In genomic region chr17:10087333-10087732, GRCh38 we compare ENCODE assay signal across 16 cellular contexts.
DNase-seq lines count a peak whose midpoint lies in the region; ATAC-seq and TF ChIP-seq lines count a peak whose summit lies in the region.
"Had no signal": no experiment of that assay in that cellular context is flagged by ENCODE, and none has a peak within 500 bp of the region (broad histone marks: within the 10 kb centered on the region; RNA-seq: fewer than 3 reads in every experiment).

No MANE protein-coding gene starts in this region.

- no peak overlapping the region for H3K4me3 Mint-ChIP-seq in central memory CD8-positive, alpha-beta T cell
- H3K4me3 Mint-ChIP-seq: activated CD8-positive, alpha-beta T cell treated with anti-CD3 and anti-CD28 coated beads for 36 hours; activated T-helper 17 cell treated with anti-CD3 and anti-CD28 coated beads, Interleukin-2, amount 50 U/mL, for 72 hours; stimulated activated memory B cell treated with anti-CD40 and anti-IgM and Interleukin-4, amounts not matched to agents 10 μg/mL and 1 μg/mL and 100 μg/mL, for 72 hours had no signal

- peak overlapping the region; percentile 76 for H3K27ac Mint-ChIP-seq in central memory CD8-positive, alpha-beta T cell (ENCODE audit: low read depth)
- H3K27ac Mint-ChIP-seq: activated CD8-positive, alpha-beta T cell treated with anti-CD3 and anti-CD28 coated beads for 36 hours; activated T-helper 17 cell treated with anti-CD3 and anti-CD28 coated beads, Interleukin-2, amount 50 U/mL, for 72 hours; stimulated activated memory B cell treated with anti-CD40 and anti-IgM and Interleukin-4, amounts not matched to agents 10 μg/mL and 1 μg/mL and 100 μg/mL, for 72 hours had no signal

- 91 to 100% methylated on average over 1 to 3 of the region's 3 CpGs for WGBS in mesodermal cell (ENCODE audit: insufficient coverage in 2 of 2), 2 experiments

- H3F3A ChIP-seq in Loucy (ENCODE audit: low read depth), result no peaks in the 10 kb centered on the region

- no peaks in the 10 kb centered on the region for H3K27me3 ChIP-seq in Loucy (ENCODE audit: insufficient read depth, low read length, poor library complexity, severe bottlenecking)
- H3K27me3 ChIP-seq: adrenal gland, gastrocnemius medialis had no signal

- H3K79me2 ChIP-seq in Loucy (ENCODE audit: insufficient read depth, low read length), result peaks cover 92% of the 10 kb centered on the region

- H3K4me1 ChIP-seq in Loucy (ENCODE audit: insufficient read depth, low read length, poor library complexity, severe bottlenecking) (peaks cover 36% of the 10 kb centered on the region), mesodermal cell (ENCODE audit: control insufficient read depth, insufficient read depth, low read length, poor library complexity, severe bottlenecking) (peaks cover 55% of the 10 kb centered on the region)
- H3K4me1 ChIP-seq: gastrocnemius medialis, HAP-1 had no signal

- in situ Hi-C loops in GM13976 (cut with MboI; ENCODE audit: low sequenced_read_pairs, unreplicated experiment), result no loop called here

- no peak overlapping the region for H2AFZ ChIP-seq in Loucy (ENCODE audit: low read length)

- H3K36me3 ChIP-seq in Loucy (ENCODE audit: insufficient read depth, low read length), result peaks cover 8% of the 10 kb centered on the region; the same call in 1 of the 2 replicates
- no peaks in the 10 kb centered on the region for H3K36me3 ChIP-seq in mesodermal cell (ENCODE audit: control insufficient read depth, insufficient read depth, low read length)
- H3K36me3 ChIP-seq: adrenal gland, gastrocnemius medialis, HAP-1 had no signal

- H3K27ac ChIP-seq in mesodermal cell (ENCODE audit: low read depth, low read length, severe bottlenecking), result peak overlapping the region; percentile 45
- H3K27ac ChIP-seq: adrenal gland, gastrocnemius medialis, skin epidermis had no signal

- H3K36me3 Mint-ChIP-seq in central memory CD8-positive, alpha-beta T cell (ENCODE audit: insufficient read depth), result peaks cover 1% of the 10 kb centered on the region
- H3K36me3 Mint-ChIP-seq: stimulated activated memory B cell treated with anti-CD40 and anti-IgM and Interleukin-4, amounts not matched to agents 10 μg/mL and 1 μg/mL and 100 μg/mL, for 72 hours had no signal

- H3K9me3 ChIP-seq in Loucy (ENCODE audit: insufficient read depth, low read depth, low read length) (peaks cover 4% of the 10 kb centered on the region; the same call in 1 of the 2 replicates), mesodermal cell (ENCODE audit: control insufficient read depth, low read length) (peaks cover 19% of the 10 kb centered on the region)
- H3K9me3 ChIP-seq: gastrocnemius medialis, HAP-1 had no signal

- peak overlapping the region; percentile 76 for H3K4me2 ChIP-seq in Loucy (ENCODE audit: low read depth, low read length, poor library complexity, severe bottlenecking)

- peak overlapping the region; percentile 69 for H3K9ac ChIP-seq in Loucy (ENCODE audit: low read depth, low read length, poor library complexity, severe bottlenecking)

- ATAC-seq in central memory CD8-positive, alpha-beta T cell (replicated peaks; ENCODE audit: extremely low read depth, poor library complexity, severe bottlenecking), result no peak
- ATAC-seq: activated CD8-positive, alpha-beta T cell treated with anti-CD3 and anti-CD28 coated beads for 36 hours; activated T-helper 17 cell treated with anti-CD3 and anti-CD28 coated beads, Interleukin-2, amount 50 U/mL, for 72 hours; stimulated activated memory B cell treated with anti-CD40 and anti-IgM and Interleukin-4, amounts not matched to agents 10 μg/mL and 1 μg/mL and 100 μg/mL, for 72 hours had no signal

- no peaks in the 10 kb centered on the region for H3K9me2 ChIP-seq in Loucy (replicated peaks; ENCODE audit: low read depth, low read length)

- H4K20me1 ChIP-seq in Loucy (ENCODE audit: insufficient read depth, low read length, poor library complexity, severe bottlenecking), result no peaks in the 10 kb centered on the region

- no peak for TF ChIP-seq CTCF in Loucy (conservative IDR thresholded peaks at IDR 0.05; ENCODE audit: low read length)
- no peak for TF ChIP-seq CTCF in GM13976 (IDR thresholded peaks at IDR 0.05; ENCODE audit: borderline replicate concordance, control extremely low read depth, extremely low read depth, insufficient read depth, missing control alignments)

- H3K4me3 ChIP-seq in Loucy (ENCODE audit: low read length, poor library complexity, severe bottlenecking), result peak overlapping the region; percentile 15
- H3K4me3 ChIP-seq in mesodermal cell (ENCODE audit: extremely low read depth, insufficient read depth, low read length, poor library complexity, severe bottlenecking), result no peak overlapping the region
- H3K4me3 ChIP-seq: adrenal gland, gastrocnemius medialis, HAP-1, skin epidermis had no signal

- peak; percentile 50 to 52 for DNase-seq in AML-193 (lab: John Stamatoyannopoulos, UW)
- no peak for DNase-seq in central memory CD8-positive, alpha-beta T cell (ENCODE audit: low spot score in 2 of 2)
- no peak for DNase-seq in DMS153 (lab: John Stamatoyannopoulos, UW)
- DNase-seq in GM13976 (ENCODE audit: low spot score), result no peak
- DNase-seq in SW 1271 (lab: John Stamatoyannopoulos, UW), result no peak
- no peak for DNase-seq in NCI-H146 (lab: John Stamatoyannopoulos, UW)
- DNase-seq: activated CD8-positive, alpha-beta T cell treated with anti-CD3 and anti-CD28 coated beads for 36 hours; gastrocnemius medialis; NCI-H1092 had no signal

- H3K9me3 Mint-ChIP-seq in central memory CD8-positive, alpha-beta T cell, result no peaks in the 10 kb centered on the region
- H3K9me3 Mint-ChIP-seq: activated CD8-positive, alpha-beta T cell treated with anti-CD3 and anti-CD28 coated beads for 36 hours had no signal

- no peaks in the 10 kb centered on the region for H3K27me3 Mint-ChIP-seq in central memory CD8-positive, alpha-beta T cell
- H3K27me3 Mint-ChIP-seq: activated CD8-positive, alpha-beta T cell treated with anti-CD3 and anti-CD28 coated beads for 36 hours; stimulated activated memory B cell treated with anti-CD40 and anti-IgM and Interleukin-4, amounts not matched to agents 10 μg/mL and 1 μg/mL and 100 μg/mL, for 72 hours had no signal

- H3K4me1 Mint-ChIP-seq in central memory CD8-positive, alpha-beta T cell, result peaks cover 28% of the 10 kb centered on the region
- H3K4me1 Mint-ChIP-seq: activated T-helper 17 cell treated with anti-CD3 and anti-CD28 coated beads, Interleukin-2, amount 50 U/mL, for 72 hours had no signal

Comparison
In these comparisons a context has a peak if more than half of its experiments do, and no peak if none do; other contexts are left out.
1. DNase-seq: peak in AML-193 (2 of 2); none in central memory CD8-positive, alpha-beta T cell (0 of 2), DMS153 (single experiment), GM13976 (single experiment), SW 1271 (0 of 2) and NCI-H146 (single experiment).